Comparison of ENCODE assay signal across 25 cellular contexts in the genomic region with DNA sequence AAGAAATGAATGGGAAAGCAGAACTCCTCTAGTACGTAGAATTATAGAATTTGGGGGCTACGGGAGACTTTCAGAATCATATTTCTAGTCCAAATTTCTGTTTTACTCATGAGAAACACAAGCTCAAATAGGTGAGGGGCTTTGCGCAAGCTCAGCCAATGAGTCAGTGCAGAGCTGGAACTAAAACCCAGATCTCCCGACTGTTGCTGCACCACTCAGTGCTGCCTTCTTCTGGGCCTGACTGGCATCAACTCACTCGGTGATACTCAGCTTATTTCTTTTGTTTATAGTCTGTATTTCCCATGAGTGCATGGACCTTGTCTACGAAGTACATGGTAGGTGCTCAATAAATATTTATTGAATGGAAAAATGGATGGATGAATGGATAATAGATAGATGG.
A peak's percentile ranks its signal among the peaks of the same experiment; 100 is the strongest.
DNase-seq lines count a peak whose midpoint lies in the region; ATAC-seq and TF ChIP-seq lines count a peak whose summit lies in the region.
"Had no signal": no experiment of that assay in that cellular context is flagged by ENCODE, and none has a peak within 500 bp of the region (broad histone marks: within the 10 kb centered on the region; RNA-seq: fewer than 3 reads in every experiment).

No MANE protein-coding gene starts in this region.

- H3K27ac ChIP-seq in A673 (ENCODE audit: low read depth, low read length, poor library complexity, severe bottlenecking), result no peak overlapping the region
- H3K27ac ChIP-seq in H9 (ENCODE audit: insufficient read length, low read depth, low read length), result no peak overlapping the region
- no peak overlapping the region for H3K27ac ChIP-seq in PC-9
- H3K27ac ChIP-seq: body of pancreas, prostate gland, thyroid gland had no signal

- no peak overlapping the region for H4K5ac ChIP-seq in H9 (ENCODE audit: insufficient read length, low read depth, low read length)

- no peak overlapping the region for H2BK120ac ChIP-seq in H9 (ENCODE audit: low read depth, low read length, poor library complexity, severe bottlenecking)

- TF ChIP-seq CTCF in A673 (conservative IDR thresholded peaks at IDR 0.05; ENCODE audit: low read depth, low read length) (peak; percentile 21; the same call in 1 of the 2 replicates), H9 (conservative IDR thresholded peaks at IDR 0.05) (peak; percentile 61), PC-9 (conservative IDR thresholded peaks at IDR 0.05) (peak; percentile 25; the same call in 1 of the 2 replicates), fibroblast of mammary gland (conservative IDR thresholded peaks at IDR 0.05; ENCODE audit: control insufficient read depth, insufficient read depth, low read depth, low read length) (peak; percentile 9)

- POLR2A ChIA-PET in A673 (lab: Charles Lee; ENCODE audit: low non-redundant PET) (no interaction called here), PC-9 (lab: Charles Lee; ENCODE audit: unreplicated experiment) (no interaction called here)

- no peak overlapping the region for H3K27ac Mint-ChIP-seq in H9
- H3K27ac Mint-ChIP-seq: activated CD4-positive, alpha-beta T cell treated with anti-CD3 and anti-CD28 coated beads, Interleukin-2, amount 10 ng/mL, durations not matched to agents 7 days and 5 days; CD4-positive, alpha-beta memory T cell; immature natural killer cell had no signal

- no peak overlapping the region for H2BK5ac ChIP-seq in H9 (ENCODE audit: insufficient read length, low read length)

- H2AK5ac ChIP-seq in H9 (ENCODE audit: insufficient read length, low read length), result no peak overlapping the region

- ATAC-seq in HG02759 (IDR thresholded peaks at IDR 0.05; ENCODE audit: unreplicated experiment), result no peak
- ATAC-seq in GM19467 (IDR thresholded peaks at IDR 0.05; ENCODE audit: unreplicated experiment), result no peak
- no peak for ATAC-seq in GM21528 (IDR thresholded peaks at IDR 0.05; ENCODE audit: low FRiP score, unreplicated experiment)
- ATAC-seq: body of pancreas, left ventricle myocardium superior had no signal

- no peaks in the 10 kb centered on the region; a peak in 2 of 7 replicates for H3K36me3 Mint-ChIP-seq in H9 (ENCODE audit: insufficient read depth in 1 of 3, low read depth in 3 of 3)
- H3K36me3 Mint-ChIP-seq: CD4-positive, alpha-beta memory T cell had no signal

- H3T11ph ChIP-seq in H9 (ENCODE audit: low read length), result no peak overlapping the region

- H3K36me3 ChIP-seq in A673 (ENCODE audit: insufficient read depth, low read length, poor library complexity, severe bottlenecking), result no peaks in the 10 kb centered on the region
- no peaks in the 10 kb centered on the region for H3K36me3 ChIP-seq in PC-9 (ENCODE audit: low read depth)
- H3K36me3 ChIP-seq: prostate gland, thyroid gland had no signal

- no peak overlapping the region for H3K9ac ChIP-seq in H9 (ENCODE audit: extremely low read depth, insufficient read length, low read length)

- no peak overlapping the region for H3K56ac ChIP-seq in H9 (ENCODE audit: insufficient read length, low read depth, low read length)

- intact Hi-C loops in A673 (cut with micrococcal nuclease; ENCODE audit: unreplicated experiment), result no loop called here
- intact Hi-C loops in PC-9 (cut with micrococcal nuclease; ENCODE audit: unreplicated experiment), result no loop called here

- WGBS in H9 (ENCODE audit: extremely low coverage, insufficient read length, low lambda C conversion rate), result no CpG with 5 or more reads among the region's 6 CpGs

- H3K9me2 ChIP-seq in PC-9 (ENCODE audit: insufficient read depth), result no peaks in the 10 kb centered on the region

- H3K27me3 Mint-ChIP-seq in H9 (ENCODE audit: low read depth), result no peaks in the 10 kb centered on the region; the same call in 1 of the 2 replicates
- H3K27me3 Mint-ChIP-seq: activated CD4-positive, alpha-beta T cell treated with anti-CD3 and anti-CD28 coated beads, Interleukin-2, amount 10 ng/mL, durations not matched to agents 7 days and 5 days had no signal

- H2BK15ac ChIP-seq in H9 (ENCODE audit: low read depth, low read length), result no peak overlapping the region

- H3K79me2 ChIP-seq in H9 (ENCODE audit: insufficient read depth, low read length), result 0 out of 2 replicates have a peak, but pooled peaks cover 2% of the 10 kb centered on the region
- no peaks in the 10 kb centered on the region for H3K79me2 ChIP-seq in PC-9 (ENCODE audit: low read depth)

- H3K79me1 ChIP-seq in H9 (ENCODE audit: insufficient read depth, low read depth, low read length, poor library complexity, severe bottlenecking), result no peaks in the 10 kb centered on the region

- BruUV-seq in A673 (replicated peaks; lab: Mats Ljungman, UMichigan) (no TSS peak), PC-9 (replicated peaks; lab: Mats Ljungman, UMichigan) (no TSS peak)

- H2AFZ ChIP-seq in H9 (ENCODE audit: low read length), result no peak overlapping the region
- H2AFZ ChIP-seq in PC-9, result no peak overlapping the region

- H3K4me1 ChIP-seq in A673 (ENCODE audit: insufficient read depth, low read length, poor library complexity, severe bottlenecking) (no peaks in the 10 kb centered on the region), H9 (ENCODE audit: insufficient read depth, low read length) (no peaks in the 10 kb centered on the region), PC-9 (replicated peaks; ENCODE audit: insufficient read depth) (no peaks in the 10 kb centered on the region)
- H3K4me1 ChIP-seq: body of pancreas, prostate gland, thyroid gland had no signal

- CTCF ChIA-PET in A673 (lab: Charles Lee) (no interaction called here), PC-9 (lab: Charles Lee) (no interaction called here)

- H3K9me3 Mint-ChIP-seq in H9, result peaks cover 0 to 3% of the 10 kb centered on the region in 2 experiments; a peak in 1 of 5 replicates
- H3K9me3 Mint-ChIP-seq: activated CD4-positive, alpha-beta T cell treated with anti-CD3 and anti-CD28 coated beads, Interleukin-2, amount 10 ng/mL, durations not matched to agents 7 days and 5 days; immature natural killer cell had no signal

- H3K23ac ChIP-seq in H9 (ENCODE audit: insufficient read length, low read depth, low read length), result no peak overlapping the region

- H3K27me3 ChIP-seq in A673 (replicated peaks; ENCODE audit: insufficient read depth, low read depth, low read length, poor library complexity), result peaks cover 47% of the 10 kb centered on the region
- H3K27me3 ChIP-seq in H9 (ENCODE audit: insufficient read depth, low read length), result no peaks in the 10 kb centered on the region
- peaks cover 40% of the 10 kb centered on the region for H3K27me3 ChIP-seq in PC-9 (ENCODE audit: insufficient read depth, low read depth)
- H3K27me3 ChIP-seq: body of pancreas, thyroid gland had no signal

- no peaks in the 10 kb centered on the region for H3K9me3 ChIP-seq in A673 (ENCODE audit: low read depth, low read length, poor library complexity, severe bottlenecking)
- H3K9me3 ChIP-seq in H9 (ENCODE audit: control insufficient read depth, low read depth, low read length), result no peaks in the 10 kb centered on the region
- H3K9me3 ChIP-seq in PC-9 (ENCODE audit: insufficient read depth, low read depth), result 0 out of 2 replicates have a peak, but pooled peaks cover 2% of the 10 kb centered on the region
- H3K9me3 ChIP-seq: body of pancreas, prostate gland, thyroid gland had no signal

- H3K4ac ChIP-seq in H9 (ENCODE audit: low read depth, low read length), result no peak overlapping the region

- no peak overlapping the region for H3K4me3 Mint-ChIP-seq in H9
- H3K4me3 Mint-ChIP-seq: activated CD4-positive, alpha-beta T cell treated with anti-CD3 and anti-CD28 coated beads, Interleukin-2, amount 10 ng/mL, durations not matched to agents 7 days and 5 days; CD4-positive, alpha-beta memory T cell; immature natural killer cell had no signal

- H4K91ac ChIP-seq in H9 (ENCODE audit: insufficient read length, low read depth, low read length), result no peak overlapping the region

- no peak overlapping the region for H3K14ac ChIP-seq in H9 (ENCODE audit: insufficient read depth, low read length)

- H3K4me3 ChIP-seq in A673 (ENCODE audit: low read depth, low read length, poor library complexity, severe bottlenecking) (no peak overlapping the region), PC-9 (no peak overlapping the region), fibroblast of mammary gland (ENCODE audit: control insufficient read depth, low read depth, low read length) (no peak overlapping the region)
- H3K4me3 ChIP-seq: body of pancreas, prostate gland, thyroid gland had no signal

- no peaks in the 10 kb centered on the region for H3K23me2 ChIP-seq in H9 (ENCODE audit: insufficient read length, low read depth, low read length, poor library complexity, severe bottlenecking)

- no peak overlapping the region for H2BK12ac ChIP-seq in H9 (ENCODE audit: insufficient read length, low read depth, low read length)

- no peaks in the 10 kb centered on the region for H3K4me1 Mint-ChIP-seq in H9
- H3K4me1 Mint-ChIP-seq: activated CD4-positive, alpha-beta T cell treated with anti-CD3 and anti-CD28 coated beads, Interleukin-2, amount 10 ng/mL, durations not matched to agents 7 days and 5 days; CD4-positive, alpha-beta memory T cell; immature natural killer cell had no signal

- DNase-seq in A673 (ENCODE audit: low spot score), result no peak
- DNase-seq in H9, result peak; percentile 52
- DNase-seq in PC-9, result no peak
- peak; percentile 18 for DNase-seq in fibroblast of mammary gland (ENCODE audit: low read depth)
- no peak for DNase-seq in putamen (ENCODE audit: low spot score)
- DNase-seq: activated CD4-positive, alpha-beta T cell treated with anti-CD3 and anti-CD28 coated beads, Interleukin-2, amount 10 ng/mL, durations not matched to agents 7 days and 5 days; activated CD8-positive, alpha-beta memory T cell treated with anti-CD3 and anti-CD28 coated beads, Interleukin-2, amount 50 U/mL, for 48 hours; activated effector memory CD4-positive, alpha-beta T cell treated with Interleukin-2 at 50 U/mL for 16 hours; body of pancreas; CD4-positive, alpha-beta memory T cell; DND-41; immature natural killer cell; KG1; left ventricle myocardium superior; NCI-H1105; NCI-H2081 treated with DMSO at 0.1 percent for 48 hours; NCI-H510A; Right ventricle myocardium superior; stimulated activated CD4-positive, alpha-beta T cell treated with anti-CD3 and anti-CD28 coated beads, Interleukin-2, amount 100 ng/mL, for 24 hours; stimulated activated naive CD4-positive, alpha-beta T cell; thyroid gland had no signal

- H4K20me1 ChIP-seq in H9 (ENCODE audit: control insufficient read depth, insufficient read depth, insufficient read length) (no peaks in the 10 kb centered on the region), PC-9 (ENCODE audit: insufficient read depth) (no peaks in the 10 kb centered on the region)

- H4K8ac ChIP-seq in H9 (replicated peaks; ENCODE audit: insufficient read length, low read depth, low read length), result no peak overlapping the region

- H3F3A ChIP-seq in PC-9 (ENCODE audit: insufficient read depth, low read depth), result no peaks in the 10 kb centered on the region

- no peak overlapping the region for H3K4me2 ChIP-seq in H9 (ENCODE audit: insufficient read depth, insufficient read length, low read length)
- no peak overlapping the region for H3K4me2 ChIP-seq in PC-9

- no peak overlapping the region for H3K18ac ChIP-seq in H9 (ENCODE audit: insufficient read length, low read depth, low read length)

- H2BK20ac ChIP-seq in H9 (ENCODE audit: low read depth, low read length, poor library complexity, severe bottlenecking), result no peak overlapping the region

Comparison
In these comparisons a context has a peak if more than half of its experiments do, and no peak if none do; other contexts are left out.
1. DNase-seq: peak in H9 (single experiment) and fibroblast of mammary gland (single experiment); none in A673 (single experiment), PC-9 (0 of 2) and putamen (single experiment).
2. CTCF ChIP-seq: peak in every context shown above with its lines; median percentile 61 in H9; 25 in PC-9; 21 in A673; 9 in fibroblast of mammary gland.